ENCODE assay signal across 16 cellular contexts in the genomic region with DNA sequence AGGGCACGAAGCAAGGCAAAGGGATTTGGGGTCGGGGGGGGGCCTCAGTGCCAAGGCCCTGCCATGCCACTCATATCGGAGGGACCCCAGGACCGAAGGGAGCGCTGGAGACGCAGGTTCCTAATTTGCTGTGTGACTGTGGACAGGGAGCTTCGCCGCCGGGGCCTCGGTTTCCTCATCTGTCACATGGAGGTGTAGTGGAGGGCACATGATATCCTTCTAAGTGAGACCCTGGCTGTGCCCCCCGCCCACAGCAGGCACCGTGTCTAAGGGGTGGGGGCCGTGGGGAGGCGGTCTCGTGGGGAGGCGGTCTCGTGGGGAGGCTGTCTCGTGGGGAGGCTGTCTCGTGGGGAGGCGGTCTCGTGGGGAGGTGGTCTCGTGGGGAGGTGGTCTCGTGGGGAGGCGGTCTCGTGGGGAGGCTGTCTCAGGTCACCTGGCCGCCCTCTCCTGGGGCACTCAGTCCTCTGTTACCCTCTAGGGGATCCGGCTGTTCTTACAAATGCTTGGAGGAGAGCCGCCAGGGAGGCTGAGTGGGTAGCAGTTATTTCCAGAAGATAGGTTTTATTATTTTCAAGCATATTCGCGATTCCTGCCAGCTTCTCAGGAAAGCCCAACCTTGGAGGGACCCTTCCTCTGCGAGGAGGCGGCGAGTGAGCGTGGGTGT.
"Had no signal": no experiment of that assay in that cellular context is flagged by ENCODE, and none has a peak within 500 bp of the region (broad histone marks: within the 10 kb centered on the region; RNA-seq: fewer than 3 reads in every experiment).

No MANE protein-coding gene starts in this region.

- H2AFZ ChIP-seq: hepatocyte had no signal

- H3K4me3 ChIP-seq: hepatocyte, tibial artery had no signal

- H3K27ac ChIP-seq: epithelial cell of prostate, hepatocyte, tibial artery, VCaP had no signal

- H3K9me3 ChIP-seq: tibial artery had no signal

- ATAC-seq: stimulated activated naive CD8-positive, alpha-beta T cell treated with anti-CD3 and anti-CD28 coated beads, Interleukin-15, Interleukin-2, amounts not matched to agents 100 U/mL and 50 U/mL, for 24 hours had no signal

- H3K79me2 ChIP-seq: hepatocyte had no signal

- H3K4me2 ChIP-seq: hepatocyte had no signal

- DNase-seq: activated CD4-positive, alpha-beta T cell treated with anti-CD3 and anti-CD28 coated beads, Interleukin-2, amount 50 U/mL, for 1 hour; activated CD4-positive, CD25-positive, alpha-beta regulatory T cell treated with anti-CD3 and anti-CD28 coated beads, Interleukin-2, amount 50 U/mL, for 72 hours; activated CD8-positive, alpha-beta memory T cell treated with anti-CD3 and anti-CD28 coated beads, Interleukin-2, amount 50 U/mL, for 48 hours; activated T-cell treated with anti-CD3 and anti-CD28 coated beads, Interleukin-2, amount 50 U/mL, for 4 hours; amygdala; cerebellar nuclear complex; cortex of kidney; foreskin fibroblast; mesenchymal stem cell; naive B cell; stimulated activated CD4-positive, alpha-beta T cell treated with anti-CD3 and anti-CD28 coated beads, Interleukin-4, amount 100 ng/mL, for 24 hours; stimulated activated naive CD8-positive, alpha-beta T cell treated with anti-CD3 and anti-CD28 coated beads, Interleukin-15, Interleukin-2, amounts not matched to agents 100 U/mL and 50 U/mL, for 24 hours; tibial artery had no signal

- H3K27me3 ChIP-seq: hepatocyte, tibial artery had no signal
